ENCODE assay signal across 15 cellular contexts in the genomic region with DNA sequence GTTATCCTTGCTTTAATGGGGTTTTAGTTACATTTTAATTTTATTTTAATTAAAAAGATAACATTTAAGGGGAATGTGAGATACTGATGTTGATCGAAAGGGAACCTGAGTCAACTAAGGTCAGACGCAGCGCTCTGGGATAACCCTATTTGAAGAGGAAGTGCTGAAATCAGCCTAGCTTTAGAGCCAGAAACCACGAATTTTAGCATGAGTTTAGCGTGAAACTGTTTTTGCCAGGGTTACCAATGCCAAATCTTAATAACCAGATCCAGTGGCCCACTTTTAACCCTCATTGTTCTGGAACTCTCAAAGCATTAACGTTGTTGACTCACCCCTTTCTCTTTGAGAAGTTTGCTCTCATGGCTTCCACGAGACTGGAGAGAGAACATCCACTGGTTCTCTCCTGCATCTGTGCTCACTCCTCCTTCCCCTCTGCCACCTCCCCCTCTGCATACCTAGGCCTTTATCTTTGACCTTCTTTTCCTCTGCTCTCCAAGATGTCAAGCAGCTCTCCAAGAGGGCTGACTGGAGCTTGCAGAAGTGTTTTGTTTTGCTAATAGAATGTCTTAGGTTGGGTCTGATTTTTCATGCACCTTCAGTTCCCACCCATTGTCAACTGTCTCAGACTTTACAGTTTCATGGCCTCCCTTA.
"Had no signal": no experiment of that assay in that cellular context is flagged by ENCODE, and none has a peak within 500 bp of the region (broad histone marks: within the 10 kb centered on the region; RNA-seq: fewer than 3 reads in every experiment).

No MANE protein-coding gene starts in this region.

- ATAC-seq: activated CD4-positive, alpha-beta T cell treated with anti-CD3 and anti-CD28 coated beads for 36 hours; gastroesophageal sphincter; WTC11 had no signal

- DNase-seq: activated CD4-positive, alpha-beta T cell treated with anti-CD3 and anti-CD28 coated beads for 36 hours; activated CD4-positive, alpha-beta T cell treated with anti-CD3 and anti-CD28 coated beads, Interleukin-2, amount 50 U/mL, for 48 hours; activated naive CD8-positive, alpha-beta T cell treated with anti-CD3 and anti-CD28 coated beads for 36 hours; activated T-cell treated with anti-CD3 and anti-CD28 coated beads for 4 hours; amygdala; central memory CD4-positive, alpha-beta T cell; colonic mucosa; immature natural killer cell; mammary epithelial cell; occipital lobe; trophoblast cell had no signal

- H3K4me1 ChIP-seq: colonic mucosa had no signal

- H3K9me3 ChIP-seq: colonic mucosa, gastroesophageal sphincter had no signal

- H3K27me3 ChIP-seq: colonic mucosa, gastroesophageal sphincter had no signal

- H3K4me3 ChIP-seq: colonic mucosa, gastroesophageal sphincter, SK-N-MC, skin epidermis had no signal

- H3K36me3 ChIP-seq: colonic mucosa, gastroesophageal sphincter had no signal

- H3K27ac ChIP-seq: colonic mucosa, SK-N-MC had no signal
